ENCODE assay signal across 16 cellular contexts in the genomic region with DNA sequence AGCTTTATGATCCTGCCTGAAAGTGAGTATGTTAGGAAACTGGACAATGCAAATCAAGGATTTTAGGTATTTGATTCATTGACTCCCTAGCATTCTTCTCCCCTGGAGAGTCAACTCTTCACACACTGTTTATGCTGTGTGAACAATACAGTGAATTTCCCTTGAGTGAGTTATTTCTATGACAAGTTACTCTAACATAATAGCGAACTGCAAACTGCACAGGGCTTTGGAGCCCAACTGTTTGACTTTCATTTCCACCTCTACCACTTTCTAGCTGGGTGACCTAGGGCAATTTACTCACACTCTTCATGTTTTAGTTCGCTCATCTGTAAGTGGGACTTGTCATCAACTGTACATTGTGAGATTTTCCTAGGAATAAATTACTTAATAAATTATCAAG.
DNase-seq lines count a peak whose midpoint lies in the region; ATAC-seq and TF ChIP-seq lines count a peak whose summit lies in the region.
"Had no signal": no experiment of that assay in that cellular context is flagged by ENCODE, and none has a peak within 500 bp of the region (broad histone marks: within the 10 kb centered on the region; RNA-seq: fewer than 3 reads in every experiment).

No MANE protein-coding gene starts in this region.

- no peaks in the 10 kb centered on the region for H3K36me3 ChIP-seq in Peyer's patch
- H3K36me3 ChIP-seq in stomach = no peaks in the 10 kb centered on the region
- H3K36me3 ChIP-seq: SJCRH30, spleen had no signal

- H3K9me3 ChIP-seq in Peyer's patch (no peaks in the 10 kb centered on the region), stomach (no peaks in the 10 kb centered on the region)
- H3K9me3 ChIP-seq: spleen had no signal

- TF ChIP-seq CTCF in Peyer's patch (IDR thresholded peaks at IDR 0.05) (no peak), choroid plexus epithelial cell (conservative IDR thresholded peaks at IDR 0.05; ENCODE audit: low read depth, low read length) (no peak), stomach (IDR thresholded peaks at IDR 0.05) (no peak)

- intact Hi-C loops in stomach (cut with DNase I; ENCODE audit: low total_unique reads) = no loop called here

- peak; percentile 8 for ATAC-seq in left lobe of liver
- ATAC-seq in effector memory CD8-positive, alpha-beta T cell (replicated peaks) = no peak
- ATAC-seq: activated T-cell treated with anti-CD3 and anti-CD28 coated beads, Interleukin-2, amount 50 U/mL, for 72 hours had no signal

- no peak overlapping the region for H3K27ac Mint-ChIP-seq in effector memory CD8-positive, alpha-beta T cell
- H3K27ac Mint-ChIP-seq: activated T-cell treated with anti-CD3 and anti-CD28 coated beads, Interleukin-2, amount 50 U/mL, for 72 hours; CD4-positive, alpha-beta memory T cell had no signal

- no peaks in the 10 kb centered on the region for H3K4me1 Mint-ChIP-seq in effector memory CD8-positive, alpha-beta T cell (ENCODE audit: low read depth in 2 of 2)
- H3K4me1 Mint-ChIP-seq: CD4-positive, alpha-beta memory T cell; central memory CD8-positive, alpha-beta T cell had no signal

- no peak overlapping the region for H3K4me3 Mint-ChIP-seq in effector memory CD8-positive, alpha-beta T cell
- H3K4me3 Mint-ChIP-seq: activated T-cell treated with anti-CD3 and anti-CD28 coated beads, Interleukin-2, amount 50 U/mL, for 72 hours; central memory CD8-positive, alpha-beta T cell had no signal

- no peak overlapping the region for H3K4me3 ChIP-seq in Peyer's patch
- no peak overlapping the region for H3K4me3 ChIP-seq in choroid plexus epithelial cell (ENCODE audit: low read depth, low read length)
- no peak overlapping the region for H3K4me3 ChIP-seq in stomach
- H3K4me3 ChIP-seq: SJCRH30, spleen had no signal

- peaks cover 0 to 8% (median 0%) of the 10 kb centered on the region in 4 donors for H3K4me1 ChIP-seq in Peyer's patch
- peaks cover 4 to 57% (median 39%) of the 10 kb centered on the region in 4 donors for H3K4me1 ChIP-seq in stomach

- H3K27me3 ChIP-seq in Peyer's patch (no peaks in the 10 kb centered on the region), stomach (no peaks in the 10 kb centered on the region)
- H3K27me3 ChIP-seq: SJCRH30, spleen had no signal

- no peaks in the 10 kb centered on the region for H3K27me3 Mint-ChIP-seq in effector memory CD8-positive, alpha-beta T cell
- H3K27me3 Mint-ChIP-seq: CD4-positive, alpha-beta memory T cell; central memory CD8-positive, alpha-beta T cell had no signal

- peak overlapping the region; percentile 43 to 72 (median 58) for H3K27ac ChIP-seq in Peyer's patch
- peak overlapping the region in 4 of 5 donors; percentile 49 to 81 (median 74) for H3K27ac ChIP-seq in stomach

- DNase-seq in Peyer's patch (no peak), choroid plexus epithelial cell (ENCODE audit: low read depth) (peak; percentile 54), left lobe of liver (ENCODE audit: low spot score) (no peak), stomach (no peak), NCI-H446 treated with DMSO at 0.1 percent for 48 hours (lab: John Stamatoyannopoulos, UW) (no peak), NCI-H187 treated with DMSO at 0.1 percent for 48 hours (lab: John Stamatoyannopoulos, UW) (no peak), C1 segment of cervical spinal cord (lab: John Stamatoyannopoulos, UW) (no peak)
- DNase-seq in effector memory CD8-positive, alpha-beta T cell = no peak
- DNase-seq: activated CD4-positive, CD25-positive, alpha-beta regulatory T cell; activated T-cell treated with anti-CD3 and anti-CD28 coated beads, Interleukin-2, amount 50 U/mL, for 72 hours; CD4-positive, alpha-beta memory T cell; MM.1S; NCI-H524; spleen had no signal

- WGBS in stomach, 5 donors = 72 to 84% (median 83%) methylated on average over 2 of the region's 2 CpGs

- TF ChIP-seq POLR2A in Peyer's patch (IDR thresholded peaks at IDR 0.05) (no peak), stomach (IDR thresholded peaks at IDR 0.05) (no peak)

- H3K9me3 Mint-ChIP-seq in effector memory CD8-positive, alpha-beta T cell = no peaks in the 10 kb centered on the region
- H3K9me3 Mint-ChIP-seq: activated T-cell treated with anti-CD3 and anti-CD28 coated beads, Interleukin-2, amount 50 U/mL, for 72 hours; CD4-positive, alpha-beta memory T cell; central memory CD8-positive, alpha-beta T cell had no signal

- TF ChIP-seq EP300 in stomach (IDR thresholded peaks at IDR 0.05) = no peak

- H3K36me3 Mint-ChIP-seq in effector memory CD8-positive, alpha-beta T cell (ENCODE audit: insufficient read depth) = no peaks in the 10 kb centered on the region
